ENCODE assay signal across 1 cellular context in genomic region chr14:65462411-65462810, GRCh38.
TF ChIP-seq lines count a peak whose summit lies in the region.

No MANE protein-coding gene starts in this region.

TF ChIP-seq in GM12878, 131 proteins besides CTCF, POLR2A, EP300 and RAD21 (continued from another document and continues in another):
- TF ChIP-seq ZBTB40 (IDR thresholded peaks at IDR 0.05; ENCODE audit: borderline replicate concordance), result no peak
- no peak for TF ChIP-seq MYC (IDR thresholded peaks at IDR 0.05; ENCODE audit: insufficient read depth, insufficient read length, insufficient replicate concordance, low read length, severe bottlenecking)
- peak; percentile 60; the same call in 1 of the 2 replicates for TF ChIP-seq TBL1XR1 (IDR thresholded peaks at IDR 0.05; ENCODE audit: low read depth, low read length)
- peak; percentile 69 for TF ChIP-seq CREB1 (IDR thresholded peaks at IDR 0.05; ENCODE audit: low read depth)
- TF ChIP-seq PML (IDR thresholded peaks at IDR 0.05; ENCODE audit: low read length), result peak; percentile 74; the same call in 1 of the 2 replicates
- TF ChIP-seq HDAC6 (IDR thresholded peaks at IDR 0.05; ENCODE audit: unreplicated experiment), result no peak
- peak; percentile 64 for TF ChIP-seq DPF2 (IDR thresholded peaks at IDR 0.05)
- no peak for TF ChIP-seq POLR2AphosphoS2 (IDR thresholded peaks at IDR 0.05; ENCODE audit: low read depth, low read length)
- peak; percentile 84 for TF ChIP-seq RELB (IDR thresholded peaks at IDR 0.05; ENCODE audit: low read depth)
- no peak for TF ChIP-seq SIN3A (IDR thresholded peaks at IDR 0.05; ENCODE audit: low read depth, low read length)
- peak; percentile 27; the same call in 1 of the 2 replicates for TF ChIP-seq IKZF1 (conservative IDR thresholded peaks at IDR 0.05)
- TF ChIP-seq BACH1 (IDR thresholded peaks at IDR 0.05; ENCODE audit: borderline replicate concordance), result no peak
- TF ChIP-seq TAF1 (IDR thresholded peaks at IDR 0.05; ENCODE audit: borderline replicate concordance, low read depth, low read length), result no peak
- peak; percentile 94; the same call in 1 of the 2 replicates for TF ChIP-seq ZBED1 (IDR thresholded peaks at IDR 0.05; ENCODE audit: borderline replicate concordance)
- no peak for TF ChIP-seq STAT1 (conservative IDR thresholded peaks at IDR 0.05)
- TF ChIP-seq USF2 (IDR thresholded peaks at IDR 0.05; ENCODE audit: borderline replicate concordance, low read depth, low read length), result no peak
- no peak for TF ChIP-seq HCFC1 (IDR thresholded peaks at IDR 0.05; ENCODE audit: low read length)
- no peak for TF ChIP-seq RELA (IDR thresholded peaks at IDR 0.05; ENCODE audit: borderline replicate concordance, partially characterized antibody)
- TF ChIP-seq NR2C2 (IDR thresholded peaks at IDR 0.05; ENCODE audit: borderline replicate concordance, control insufficient read depth, insufficient read length, low read depth), result no peak
- TF ChIP-seq CBFB (IDR thresholded peaks at IDR 0.05; ENCODE audit: low read depth), result peak; percentile 91
- no peak for TF ChIP-seq PBX3 (IDR thresholded peaks at IDR 0.05; ENCODE audit: insufficient replicate concordance, low read depth, low read length)
- no peak for TF ChIP-seq SUPT20H (IDR thresholded peaks at IDR 0.05; ENCODE audit: borderline replicate concordance, control insufficient read depth, low read depth, low read length)
- TF ChIP-seq NR2C1 (IDR thresholded peaks at IDR 0.05), result no peak
- no peak for TF ChIP-seq NFXL1 (IDR thresholded peaks at IDR 0.05; ENCODE audit: borderline replicate concordance)
- TF ChIP-seq SMARCA5 (IDR thresholded peaks at IDR 0.05), result no peak
- no peak for TF ChIP-seq ZNF207 (IDR thresholded peaks at IDR 0.05; ENCODE audit: borderline replicate concordance)
- TF ChIP-seq HDAC2 (IDR thresholded peaks at IDR 0.05), result no peak
- no peak for TF ChIP-seq ZBTB11 (CRISPR knock-in tag; IDR thresholded peaks at IDR 0.05)
- no peak; the same call in 1 of the 2 replicates for TF ChIP-seq MEF2A (IDR thresholded peaks at IDR 0.05; ENCODE audit: insufficient read depth, low read depth, low read length)
- peak; percentile 81 for TF ChIP-seq TCF7 (IDR thresholded peaks at IDR 0.05; ENCODE audit: borderline replicate concordance)
- no peak for TF ChIP-seq ZNF592 (IDR thresholded peaks at IDR 0.05)
- TF ChIP-seq USF1 (IDR thresholded peaks at IDR 0.05; ENCODE audit: borderline replicate concordance, extremely low read length, insufficient read depth, low read depth, low read length), result no peak
- peak; percentile 83; the same call in 1 of the 2 replicates for TF ChIP-seq CREM (IDR thresholded peaks at IDR 0.05; ENCODE audit: low read depth)
- peak; percentile 80 for TF ChIP-seq EED (IDR thresholded peaks at IDR 0.05; ENCODE audit: low read depth)
- no peak for TF ChIP-seq NRF1 (conservative IDR thresholded peaks at IDR 0.05; ENCODE audit: low read depth, low read length)
- TF ChIP-seq E2F4 (IDR thresholded peaks at IDR 0.05; ENCODE audit: low read depth, low read length), result no peak
- TF ChIP-seq E2F8 (IDR thresholded peaks at IDR 0.05; ENCODE audit: low read depth, partially characterized antibody), result no peak
- no peak for TF ChIP-seq ZSCAN29 (IDR thresholded peaks at IDR 0.05)
- no peak for TF ChIP-seq MYB (IDR thresholded peaks at IDR 0.05; ENCODE audit: borderline replicate concordance, low read depth, low read length)
- TF ChIP-seq CEBPB (IDR thresholded peaks at IDR 0.05; ENCODE audit: borderline replicate concordance in 1 of 2, low read depth in 2 of 2, low read length in 2 of 2), result no peak
- TF ChIP-seq FOS (IDR thresholded peaks at IDR 0.05; ENCODE audit: borderline replicate concordance, extremely low read depth, insufficient read length), result no peak
- peak; percentile 45; the same call in 1 of the 2 replicates for TF ChIP-seq GABPA (IDR thresholded peaks at IDR 0.05; ENCODE audit: low read depth)
- TF ChIP-seq RFX5 (IDR thresholded peaks at IDR 0.05; ENCODE audit: low read depth, low read length), result no peak
